In the genomic region with DNA sequence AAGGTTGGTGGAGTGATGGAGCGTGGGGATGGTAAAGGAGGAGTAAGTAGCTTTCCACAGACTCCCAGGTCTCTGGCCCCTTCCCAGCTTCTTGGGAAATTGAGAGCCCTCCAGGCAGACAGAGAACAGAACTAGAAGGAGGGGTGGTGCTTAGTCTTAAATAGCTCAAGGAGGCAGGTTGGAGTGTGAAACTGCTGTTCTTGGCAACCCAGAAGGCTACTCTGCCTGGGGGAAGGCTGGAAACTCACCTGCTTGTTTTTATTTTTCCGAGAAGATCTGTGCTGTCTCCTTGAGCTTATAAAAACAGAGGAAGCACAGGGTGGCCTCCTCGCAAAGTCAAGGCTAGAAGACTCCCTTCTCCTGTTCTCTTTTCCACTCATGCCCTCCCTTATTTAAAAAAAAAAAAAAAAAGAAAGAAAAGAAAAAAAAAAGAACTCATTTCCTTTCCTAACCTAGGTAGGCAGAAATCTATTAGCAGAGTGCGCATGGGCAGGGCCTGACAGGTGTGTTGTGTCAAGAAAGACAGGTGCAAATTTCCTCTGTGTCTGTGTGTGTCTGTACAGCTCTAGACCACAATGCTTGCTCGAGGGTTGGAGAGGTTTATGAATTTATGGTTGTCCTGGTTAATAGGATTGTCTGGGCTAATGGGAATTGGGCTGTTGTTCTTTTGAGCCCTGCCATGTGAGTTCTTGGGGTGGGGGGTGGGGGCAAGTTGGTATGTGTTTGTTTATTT, we compare ENCODE assay signal across 11 cellular contexts. TPM values are rescaled to one million over a fixed set of nuclear protein-coding genes. Genes with fewer than 3 reads are reported as not detected.
A peak's percentile ranks its signal among the peaks of the same experiment; 100 is the strongest.
DNase-seq lines count a peak whose midpoint lies in the region; ATAC-seq and TF ChIP-seq lines count a peak whose summit lies in the region.
"Had no signal": no experiment of that assay in that cellular context is flagged by ENCODE, and none has a peak within 500 bp of the region (broad histone marks: within the 10 kb centered on the region; RNA-seq: fewer than 3 reads in every experiment).

No MANE protein-coding gene starts in this region.

- peak overlapping the region; percentile 74 for H3K4me3 ChIP-seq in SJCRH30

- intact Hi-C loops in left colon (cut with DNase I, micrococcal nuclease): no loop called here

- no peaks in the 10 kb centered on the region for H3K36me3 Mint-ChIP-seq in activated naive CD4-positive, alpha-beta T cell treated with anti-CD3 and anti-CD28 coated beads, Interleukin-2, amount 50 U/mL, for 24 hours
- H3K36me3 Mint-ChIP-seq in type B pancreatic cell: no peaks in the 10 kb centered on the region

- peaks cover 43% of the 10 kb centered on the region for H3K4me1 Mint-ChIP-seq in activated naive CD4-positive, alpha-beta T cell treated with anti-CD3 and anti-CD28 coated beads, Interleukin-2, amount 50 U/mL, for 24 hours
- H3K4me1 Mint-ChIP-seq in type B pancreatic cell (ENCODE audit: unreplicated experiment): peaks cover 14% of the 10 kb centered on the region

- ATAC-seq in left colon: peak; percentile 46

- H3K4me3 Mint-ChIP-seq in activated naive CD4-positive, alpha-beta T cell treated with anti-CD3 and anti-CD28 coated beads, Interleukin-2, amount 50 U/mL, for 24 hours: peak overlapping the region; percentile 93
- peak overlapping the region; percentile 98 for H3K4me3 Mint-ChIP-seq in type B pancreatic cell

- TF ChIP-seq CTCF in type B pancreatic cell (conservative IDR thresholded peaks at IDR 0.05): no peak

- no peaks in the 10 kb centered on the region for H3K36me3 ChIP-seq in SJCRH30

- peaks cover 5% of the 10 kb centered on the region for H3K9me3 Mint-ChIP-seq in activated naive CD4-positive, alpha-beta T cell treated with anti-CD3 and anti-CD28 coated beads, Interleukin-2, amount 50 U/mL, for 24 hours
- H3K9me3 Mint-ChIP-seq in type B pancreatic cell: no peaks in the 10 kb centered on the region

- H3K27me3 ChIP-seq in SJCRH30: no peaks in the 10 kb centered on the region

- no peaks in the 10 kb centered on the region for H3K9me3 ChIP-seq in SJCRH30 (replicated peaks)

- no peak overlapping the region for H3K27ac Mint-ChIP-seq in activated naive CD4-positive, alpha-beta T cell treated with anti-CD3 and anti-CD28 coated beads, Interleukin-2, amount 50 U/mL, for 24 hours
- peak overlapping the region; percentile 67 for H3K27ac Mint-ChIP-seq in type B pancreatic cell
- H3K27ac Mint-ChIP-seq: immature natural killer cell had no signal

- H3K27ac ChIP-seq in SJCRH30: peak overlapping the region; percentile 81
- H3K27ac ChIP-seq: C4-2B had no signal

- H3K4me1 ChIP-seq in SJCRH30: peaks cover 19% of the 10 kb centered on the region

- H3K27me3 Mint-ChIP-seq in activated naive CD4-positive, alpha-beta T cell treated with anti-CD3 and anti-CD28 coated beads, Interleukin-2, amount 50 U/mL, for 24 hours: peaks cover 66% of the 10 kb centered on the region
- peaks cover 82% of the 10 kb centered on the region for H3K27me3 Mint-ChIP-seq in type B pancreatic cell

- no peak for DNase-seq in activated naive CD4-positive, alpha-beta T cell (lab: John Stamatoyannopoulos, UW)
- peak; percentile 74 to 90 for DNase-seq in SJCRH30
- DNase-seq in left colon: peak; percentile 50 to 56
- no peak for DNase-seq in type B pancreatic cell (ENCODE audit: extremely low spot score, unreplicated experiment)
- no peak for DNase-seq in SK-N-DZ (ENCODE audit: low spot score)
- DNase-seq in cerebellum (ENCODE audit: low spot score): no peak
- no peak for DNase-seq in activated CD8-positive, alpha-beta memory T cell treated with anti-CD3 and anti-CD28 coated beads, Interleukin-2, amount 50 U/mL, for 4 hours
- DNase-seq: activated CD4-positive, alpha-beta T cell treated with anti-CD3 and anti-CD28 coated beads for 1 hour; immature natural killer cell had no signal

RNA-seq across cellular contexts. Expression of gene PROX1, which starts 2.1 kb away (rescaled TPM):
- total RNA-seq in SJCRH30 (2014; rRNA removed; shearing (Covaris generic)): 18.4 and 19.9 TPM in 2 replicates
- total RNA-seq in left colon: 10 to 100 TPM; 15.4 to 18.5 TPM
- total RNA-seq in type B pancreatic cell (ENCODE audit: low replicate concordance): 23.9 and 32.9 TPM in 2 replicates
- 6.0 and 8.9 TPM in 2 replicates for polyA plus RNA-seq in SK-N-DZ (2014; cell fraction: cytosol; rRNA removed)
- 3.2 and 5.7 TPM in 2 replicates for polyA plus RNA-seq in SK-N-DZ (2014; cell fraction: nucleus; rRNA removed)
- total RNA-seq in cerebellum: 12.4 TPM
- polyA plus RNA-seq: immature natural killer cell had no signal

Comparison
In these comparisons a context has a peak if more than half of its experiments do, and no peak if none do; other contexts are left out.
1. DNase-seq: peak in SJCRH30 (2 of 2) and left colon (2 of 2); none in activated naive CD4-positive, alpha-beta T cell (0 of 4), type B pancreatic cell (single experiment), SK-N-DZ (single experiment), cerebellum (single experiment) and activated CD8-positive, alpha-beta memory T cell treated with anti-CD3 and anti-CD28 coated beads, Interleukin-2, amount 50 U/mL, for 4 hours (single experiment).